Comparison of ENCODE assay signal across 11 cellular contexts in the genomic region with DNA sequence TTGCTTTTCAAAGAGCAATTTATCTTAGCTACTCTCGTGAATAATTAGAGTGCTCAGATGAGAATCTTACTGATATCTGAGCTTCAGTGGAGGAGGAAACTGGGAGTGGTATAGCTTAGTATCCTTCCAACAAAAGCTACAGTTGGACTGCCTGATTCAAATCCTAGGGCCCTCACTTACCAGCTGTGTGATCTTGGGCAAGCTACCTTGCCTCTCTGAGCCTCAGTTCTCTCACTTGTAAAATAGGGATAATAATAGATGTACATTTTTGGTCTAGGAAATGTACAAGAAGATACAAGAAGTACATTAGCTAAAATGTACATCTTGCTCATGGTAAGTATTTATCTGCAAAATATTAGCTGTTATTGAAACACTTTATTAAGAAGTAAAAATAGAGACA.
"Had no signal": no experiment of that assay in that cellular context is flagged by ENCODE, and none has a peak within 500 bp of the region (broad histone marks: within the 10 kb centered on the region; RNA-seq: fewer than 3 reads in every experiment).

No MANE protein-coding gene starts in this region.

- H3K4me2 ChIP-seq: GM23338 had no signal

- H2AFZ ChIP-seq: GM23248, GM23338 had no signal

- H3K9me3 ChIP-seq: HAP-1 had no signal

- H3K27ac ChIP-seq: GM23248 had no signal

- FAIRE-seq: H1, H54 had no signal

- H3K36me3 ChIP-seq: HAP-1 had no signal

- H3K4me3 ChIP-seq: GM23248, GM23338, HAP-1 had no signal

- H3K4me3 Mint-ChIP-seq: GM23338, H9, HFFc6 had no signal

- H3K9ac ChIP-seq: GM23248 had no signal

- ATAC-seq: GM23338, HCT116 had no signal

- H3K27ac Mint-ChIP-seq: GM23338, H9, HFFc6 had no signal

- H3K4me1 ChIP-seq: HAP-1 had no signal

- DNase-seq: GM23248, GOT3, H7, H9, HCEC 1CT, HFFc6 had no signal
